In the genomic region with DNA sequence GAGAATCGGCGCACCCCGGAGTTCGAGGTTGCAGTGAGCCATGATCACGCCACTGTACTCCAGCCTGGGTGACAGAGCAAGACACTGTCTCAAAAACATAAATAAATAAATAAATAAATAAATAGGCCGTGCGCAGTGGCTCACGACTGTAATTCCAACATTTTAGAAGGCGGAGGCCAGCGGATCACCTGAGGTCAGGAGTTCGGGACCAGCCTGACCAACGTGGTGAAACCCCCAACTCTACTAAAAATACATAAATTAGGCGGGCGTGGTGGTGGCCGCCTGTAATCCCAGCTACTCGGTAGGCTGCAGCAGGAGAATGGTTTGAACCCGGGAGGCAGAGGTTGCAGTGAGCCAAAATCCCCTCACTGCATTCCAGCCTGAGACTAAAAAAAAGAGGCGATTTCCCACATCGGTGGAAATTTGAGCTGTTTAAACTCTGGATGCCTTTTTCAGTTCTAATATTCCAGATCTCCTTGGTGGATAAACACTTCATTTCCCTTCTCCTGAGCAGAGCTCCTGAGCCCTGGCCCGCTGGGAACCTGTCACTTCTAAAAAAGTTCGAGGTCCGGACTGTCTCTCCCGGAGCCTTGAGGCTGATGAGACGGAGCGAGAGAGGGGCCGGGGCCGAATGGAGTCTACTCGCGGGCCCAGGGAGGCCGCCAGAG, we compare ENCODE assay signal across 9 cellular contexts. TPM values are rescaled to one million over a fixed set of nuclear protein-coding genes. Genes with fewer than 3 reads are reported as not detected.
DNase-seq lines count a peak whose midpoint lies in the region; ATAC-seq, FAIRE-seq and TF ChIP-seq lines count a peak whose summit lies in the region.
"Had no signal": no experiment of that assay in that cellular context is flagged by ENCODE, and none has a peak within 500 bp of the region (broad histone marks: within the 10 kb centered on the region; RNA-seq: fewer than 3 reads in every experiment).

No MANE protein-coding gene starts in this region.

- ATAC-seq in GM18520 (IDR thresholded peaks at IDR 0.05; ENCODE audit: unreplicated experiment): no peak

- H3K4me3 ChIP-seq in Caco-2 (ENCODE audit: low read depth, low read length): peak overlapping the region; percentile 75
- H3K4me3 ChIP-seq in duodenal mucosa (ENCODE audit: low read depth in 1 of 2, low read length in 2 of 2): peak overlapping the region; percentile 99
- peak overlapping the region; percentile 67 for H3K4me3 ChIP-seq in neural progenitor cell

- H2AFZ ChIP-seq in neural progenitor cell (replicated peaks): peak overlapping the region; percentile 71

- H3K36me3 ChIP-seq in Caco-2 (ENCODE audit: control insufficient read depth, insufficient read depth, low read length) (no peaks in the 10 kb centered on the region), duodenal mucosa (ENCODE audit: control insufficient read depth in 1 of 2, insufficient read depth in 2 of 2, low read length in 2 of 2) (peaks cover 5 to 12% of the 10 kb centered on the region in 2 donors), neural progenitor cell (no peaks in the 10 kb centered on the region)

- CTCF ChIA-PET in Caco-2 (lab: Charles Lee): interaction anchor here (0.9 to 3.7 kb wide), 10 partner anchors 10 to 224 kb away, joined by 3 to 28 read pairs (median 4); partner anchors contain the start of genes ELOVL3 and FBXL15

- H3K4me1 ChIP-seq in Caco-2: peaks cover 14% of the 10 kb centered on the region
- peaks cover 15 to 23% of the 10 kb centered on the region in 2 donors for H3K4me1 ChIP-seq in duodenal mucosa (ENCODE audit: control insufficient read depth in 1 of 2, insufficient read depth in 2 of 2, low read length in 2 of 2)
- peaks cover 8% of the 10 kb centered on the region for H3K4me1 ChIP-seq in neural progenitor cell

- H3K27ac Mint-ChIP-seq in Caco-2 (ENCODE audit: unreplicated experiment) (peak overlapping the region; percentile 90), neural progenitor cell (no peak overlapping the region)

- TF ChIP-seq CTCF in Caco-2 (IDR thresholded peaks at IDR 0.05; ENCODE audit: insufficient read depth in 1 of 2, low read depth in 1 of 2, low read length in 1 of 2, severe bottlenecking in 1 of 2, unreplicated experiment in 1 of 2): peak; percentile 91 to 92
- TF ChIP-seq CTCF in LNCAP (IDR thresholded peaks at IDR 0.05): peak; percentile 92
- TF ChIP-seq CTCF in neural progenitor cell (IDR thresholded peaks at IDR 0.05): no peak

- H3K9ac ChIP-seq in duodenal mucosa (ENCODE audit: low read depth in 1 of 2, low read length in 2 of 2) (peak overlapping the region; percentile 87 to 98), neural progenitor cell (no peak overlapping the region)

- H3K27me3 ChIP-seq in Caco-2 (replicated peaks; ENCODE audit: control insufficient read depth, insufficient read depth, low read length) (no peaks in the 10 kb centered on the region), duodenal mucosa (ENCODE audit: control insufficient read depth in 1 of 2, insufficient read depth in 2 of 2, low read length in 2 of 2) (no peaks in the 10 kb centered on the region), neural progenitor cell (peaks cover 77% of the 10 kb centered on the region)

- H3K36me3 Mint-ChIP-seq in Caco-2 (ENCODE audit: insufficient read depth, unreplicated experiment) (peaks cover 13% of the 10 kb centered on the region), neural progenitor cell (no peaks in the 10 kb centered on the region)

- H3K9me3 ChIP-seq in Caco-2: no peaks in the 10 kb centered on the region
- H3K9me3 ChIP-seq in duodenal mucosa (ENCODE audit: control insufficient read depth in 1 of 2, low read length in 2 of 2): no peaks in the 10 kb centered on the region
- no peaks in the 10 kb centered on the region for H3K9me3 ChIP-seq in neural progenitor cell (ENCODE audit: low read depth)

- DNase-seq in Caco-2 (no peak), neural progenitor cell (ENCODE audit: low spot score) (peak; percentile 46), NCI-H128 (lab: John Stamatoyannopoulos, UW; ENCODE audit: unreplicated experiment) (no peak), D341Med (ENCODE audit: low spot score) (no peak), frontal cortex (ENCODE audit: low spot score in 2 of 2) (no peak)

- peak overlapping the region; percentile 90 for H3K4me3 Mint-ChIP-seq in Caco-2 (ENCODE audit: unreplicated experiment)
- peak overlapping the region; percentile 89 for H3K4me3 Mint-ChIP-seq in neural progenitor cell

- no peak for FAIRE-seq in frontal cortex (lab: Jason Lieb, UNC)

- no peaks in the 10 kb centered on the region for H3K9me3 Mint-ChIP-seq in Caco-2 (ENCODE audit: unreplicated experiment)
- H3K9me3 Mint-ChIP-seq in neural progenitor cell: no peaks in the 10 kb centered on the region

- peak overlapping the region; percentile 82 for H3K4me2 ChIP-seq in neural progenitor cell

- peaks cover 19% of the 10 kb centered on the region for H3F3A ChIP-seq in neural progenitor cell (ENCODE audit: low read depth)

- peak overlapping the region; percentile 97 for H3K27ac ChIP-seq in duodenal mucosa (ENCODE audit: low read depth, low read length)
- H3K27ac ChIP-seq in neural progenitor cell: no peak overlapping the region

- H3K27me3 Mint-ChIP-seq in Caco-2 (ENCODE audit: insufficient read depth, unreplicated experiment) (no peaks in the 10 kb centered on the region), neural progenitor cell (ENCODE audit: insufficient read depth, low read depth) (peaks cover 26% of the 10 kb centered on the region)

- intact Hi-C loops in Caco-2 (cut with micrococcal nuclease; ENCODE audit: unreplicated experiment): loop anchor here (1.0 to 2.0 kb wide), 6 partner anchors 29 to 191 kb away; no protein-coding TSS in a partner anchor

- H3K79me2 ChIP-seq in neural progenitor cell (ENCODE audit: low read depth): no peaks in the 10 kb centered on the region

- POLR2A ChIA-PET in Caco-2 (lab: Charles Lee): no interaction called here

- H4K20me1 ChIP-seq in neural progenitor cell (ENCODE audit: low read depth): peaks cover 3% of the 10 kb centered on the region

- H3K4me1 Mint-ChIP-seq in Caco-2 (ENCODE audit: low read depth, unreplicated experiment): peaks cover 14% of the 10 kb centered on the region
- H3K4me1 Mint-ChIP-seq in neural progenitor cell: peaks cover 33% of the 10 kb centered on the region

- TSS peak; percentile 81 for BruUV-seq in Caco-2 (replicated peaks; lab: Mats Ljungman, UMichigan)

RNA-seq across cellular contexts. Expression of gene NFKB2, which starts 2.0 kb away (rescaled TPM):
- 35.1 and 36.5 TPM in 2 replicates for total RNA-seq in Caco-2 (2022)
- 4.0 and 14.9 TPM in 2 replicates for total RNA-seq in neural progenitor cell (ENCODE audit: low replicate concordance)
- total RNA-seq in frontal cortex: 0.41 TPM

RNA-seq across cellular contexts. Expression of gene PSD, which starts 25.0 kb away (rescaled TPM):
- 2.8 and 3.8 TPM in 2 replicates for total RNA-seq in Caco-2 (2022)
- total RNA-seq in neural progenitor cell (ENCODE audit: low replicate concordance): 0.09 and 2.8 TPM in 2 replicates
- 98.2 TPM for total RNA-seq in frontal cortex
- total RNA-seq: M059J had no signal

RNA-seq across cellular contexts. Expression of gene FBXL15, which starts 27.1 kb away (rescaled TPM):
- total RNA-seq in Caco-2 (2022) (7.9 and 8.6 TPM in 2 replicates), neural progenitor cell (ENCODE audit: low replicate concordance) (4.4 and 12.2 TPM in 2 replicates), frontal cortex (13.5 TPM)

RNA-seq across cellular contexts. Expression of gene CUEDC2, which starts 38.8 kb away (rescaled TPM):
- 32.1 and 32.6 TPM in 2 replicates for total RNA-seq in Caco-2 (2022)
- 64.0 and 97.4 TPM in 2 replicates for total RNA-seq in neural progenitor cell (ENCODE audit: low replicate concordance)
- total RNA-seq in frontal cortex: 53.0 TPM

RNA-seq across cellular contexts. Expression of gene C10orf95, which starts 57.8 kb away (rescaled TPM):
- total RNA-seq in Caco-2 (2022): 0.82 and 0.86 TPM in 2 replicates
- not detected in 2 replicates for total RNA-seq in neural progenitor cell (ENCODE audit: low replicate concordance)
- 0.82 TPM for total RNA-seq in frontal cortex
- total RNA-seq: M059J had no signal

Comparison
In these comparisons a context has a peak if more than half of its experiments do, and no peak if none do; other contexts are left out.
1. RNA of gene PSD, which starts 25.0 kb away (total RNA-seq): 98.2 TPM in frontal cortex (single experiment); 2.8 to 3.8 TPM in Caco-2 and 0.09 to 2.8 TPM in neural progenitor cell; every median in the first group is over 10 times any median in the second.
2. Peak in every context shown above with its lines, with median percentiles within 50 percentile points of each other: H3K4me3 ChIP-seq.